1 cellular context compared by ENCODE assay signal in the genomic region with DNA sequence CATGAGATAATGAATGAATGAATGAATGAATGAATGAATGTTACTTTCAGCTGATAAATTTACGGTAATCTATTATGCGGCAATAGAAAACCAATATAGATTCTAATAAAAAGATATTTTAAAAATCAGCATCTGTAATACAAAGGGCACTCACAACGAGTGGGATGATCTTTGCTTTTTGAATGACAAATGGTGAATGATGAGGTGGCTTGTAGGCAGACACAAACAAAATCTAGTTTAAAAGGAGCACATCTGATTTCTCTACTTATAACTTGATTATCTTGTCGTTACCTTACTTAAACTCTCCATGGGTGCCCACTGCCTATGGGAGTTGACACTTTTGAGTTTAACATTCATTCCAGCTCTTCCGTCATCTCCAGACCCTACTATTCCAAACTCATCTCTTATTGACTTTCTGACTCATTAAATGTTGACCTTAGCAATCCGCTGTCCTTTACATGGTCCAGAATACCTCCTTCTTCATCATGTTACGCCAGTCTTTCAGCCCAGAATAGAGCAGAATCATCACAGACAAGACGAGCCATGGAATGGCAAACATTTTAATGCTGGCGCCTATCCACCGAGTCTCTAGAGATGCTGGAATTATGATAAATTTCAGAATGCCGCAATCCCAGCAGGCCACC.
TF ChIP-seq lines count a peak whose summit lies in the region.

No MANE protein-coding gene starts in this region.

TF ChIP-seq in SK-N-SH, 30 proteins besides CTCF, POLR2A, EP300 and RAD21 (continued from another document):
- TF ChIP-seq TAF1 (IDR thresholded peaks at IDR 0.05; ENCODE audit: borderline replicate concordance, low read depth, low read length) = no peak
- TF ChIP-seq SIN3A (IDR thresholded peaks at IDR 0.05; ENCODE audit: borderline replicate concordance, low read depth, low read length) = no peak
- TF ChIP-seq JUND (IDR thresholded peaks at IDR 0.05) = no peak
- TF ChIP-seq, protein P1, sequence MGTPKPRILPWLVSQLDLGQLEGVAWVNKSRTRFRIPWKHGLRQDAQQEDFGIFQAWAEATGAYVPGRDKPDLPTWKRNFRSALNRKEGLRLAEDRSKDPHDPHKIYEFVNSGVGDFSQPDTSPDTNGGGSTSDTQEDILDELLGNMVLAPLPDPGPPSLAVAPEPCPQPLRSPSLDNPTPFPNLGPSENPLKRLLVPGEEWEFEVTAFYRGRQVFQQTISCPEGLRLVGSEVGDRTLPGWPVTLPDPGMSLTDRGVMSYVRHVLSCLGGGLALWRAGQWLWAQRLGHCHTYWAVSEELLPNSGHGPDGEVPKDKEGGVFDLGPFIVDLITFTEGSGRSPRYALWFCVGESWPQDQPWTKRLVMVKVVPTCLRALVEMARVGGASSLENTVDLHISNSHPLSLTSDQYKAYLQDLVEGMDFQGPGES (IDR thresholded peaks at IDR 0.05; ENCODE audit: low read depth, low read length) = no peak
- TF ChIP-seq NFIC (IDR thresholded peaks at IDR 0.05; ENCODE audit: borderline replicate concordance) = no peak
- TF ChIP-seq, protein P2, sequence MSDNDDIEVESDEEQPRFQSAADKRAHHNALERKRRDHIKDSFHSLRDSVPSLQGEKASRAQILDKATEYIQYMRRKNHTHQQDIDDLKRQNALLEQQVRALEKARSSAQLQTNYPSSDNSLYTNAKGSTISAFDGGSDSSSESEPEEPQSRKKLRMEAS (IDR thresholded peaks at IDR 0.05; ENCODE audit: low read depth) = no peak
TF ChIP-seq in SK-N-SH: peak in this region for 0.
